In genomic region chrX:74420194-74421035, GRCh38 we compare ENCODE assay signal across 8 cellular contexts. TPM values are rescaled to one million over a fixed set of nuclear protein-coding genes. Genes with fewer than 3 reads are reported as not detected.
DNase-seq lines count a peak whose midpoint lies in the region; ATAC-seq and TF ChIP-seq lines count a peak whose summit lies in the region.

No MANE protein-coding gene starts in this region.

- H3K9me3 Mint-ChIP-seq in CD4-positive, CD25-positive, alpha-beta regulatory T cell: peaks cover 0 to 3% (median 0%) of the 10 kb centered on the region in 7 donors
- H3K9me3 Mint-ChIP-seq in naive thymus-derived CD4-positive, alpha-beta T cell: no peaks in the 10 kb centered on the region

- peaks cover 42% of the 10 kb centered on the region for H3K27me3 Mint-ChIP-seq in CD4-positive, CD25-positive, alpha-beta regulatory T cell
- H3K27me3 Mint-ChIP-seq in naive thymus-derived CD4-positive, alpha-beta T cell: peaks cover 0 to 59% (median 21%) of the 10 kb centered on the region in 5 donors

- H3K27ac ChIP-seq in CD4-positive, CD25-positive, alpha-beta regulatory T cell (ENCODE audit: insufficient read depth, low read length, poor library complexity, severe bottlenecking): no peak overlapping the region
- no peak overlapping the region for H3K27ac ChIP-seq in naive thymus-derived CD4-positive, alpha-beta T cell (ENCODE audit: low read depth, low read length)
- H3K27ac ChIP-seq in uterus: peak overlapping the region; percentile 93 to 96

- no peak overlapping the region for H3K27ac Mint-ChIP-seq in CD4-positive, CD25-positive, alpha-beta regulatory T cell
- H3K27ac Mint-ChIP-seq in naive thymus-derived CD4-positive, alpha-beta T cell: peak overlapping the region in 3 of 9 donors; percentile 42 to 72 (median 51)

- H3K4me3 ChIP-seq in CD4-positive, CD25-positive, alpha-beta regulatory T cell (ENCODE audit: low read depth, low read length): no peak overlapping the region
- H3K4me3 ChIP-seq in fibroblast of villous mesenchyme (ENCODE audit: low read depth, low read length) (peak overlapping the region; percentile 62), uterus (peak overlapping the region; percentile 42 to 54)
- peak overlapping the region; percentile 41 for H3K4me3 ChIP-seq in naive thymus-derived CD4-positive, alpha-beta T cell (ENCODE audit: low read length)

- peaks cover 7% of the 10 kb centered on the region for H3K4me1 ChIP-seq in CD4-positive, CD25-positive, alpha-beta regulatory T cell (ENCODE audit: control insufficient read depth, insufficient read depth, low read length, poor library complexity, severe bottlenecking)
- H3K4me1 ChIP-seq in naive thymus-derived CD4-positive, alpha-beta T cell (ENCODE audit: control insufficient read depth in 2 of 2, insufficient read depth in 2 of 2, low read length in 2 of 2): peaks cover 3% of the 10 kb centered on the region in 2 donors
- H3K4me1 ChIP-seq in uterus: no peaks in the 10 kb centered on the region

- H3K27me3 ChIP-seq in CD4-positive, CD25-positive, alpha-beta regulatory T cell (ENCODE audit: control insufficient read depth, insufficient read depth, low read length): peaks cover 5% of the 10 kb centered on the region
- no peaks in the 10 kb centered on the region for H3K27me3 ChIP-seq in naive thymus-derived CD4-positive, alpha-beta T cell (ENCODE audit: control insufficient read depth in 2 of 2, insufficient read depth in 2 of 2, low read length in 2 of 2)
- no peaks in the 10 kb centered on the region for H3K27me3 ChIP-seq in uterus

- TF ChIP-seq POLR2A in uterus (IDR thresholded peaks at IDR 0.05): peak in 1 of 2 donors; percentile 61

- POLR2A ChIA-PET in naive thymus-derived CD4-positive, alpha-beta T cell (lab: Charles Lee): no interaction called here

- no peak for DNase-seq in CD4-positive, CD25-positive, alpha-beta regulatory T cell
- peak; percentile 89 for DNase-seq in M059J (ENCODE audit: low read depth)
- peak; percentile 2 for DNase-seq in activated naive CD4-positive, alpha-beta T cell treated with Interleukin-2 at 50 U/mL for 16 hours
- DNase-seq in fibroblast of villous mesenchyme (ENCODE audit: low read depth): peak; percentile 37
- peak in 5 of 9 donors; percentile 4 to 28 (median 19) for DNase-seq in naive thymus-derived CD4-positive, alpha-beta T cell
- peak; percentile 78 to 83 for DNase-seq in uterus
- no peak for DNase-seq in SKM-1 treated with dmso at 0.1 percent for 144 hours (lab: John Stamatoyannopoulos, UW; ENCODE audit: unreplicated experiment)
- no peak for DNase-seq in T-helper 9 cell

- H3K36me3 ChIP-seq in CD4-positive, CD25-positive, alpha-beta regulatory T cell (ENCODE audit: control insufficient read depth, insufficient read depth, low read length): no peaks in the 10 kb centered on the region
- no peaks in the 10 kb centered on the region for H3K36me3 ChIP-seq in naive thymus-derived CD4-positive, alpha-beta T cell (ENCODE audit: control insufficient read depth in 2 of 3, insufficient read depth in 3 of 3, low read length in 3 of 3)
- H3K36me3 ChIP-seq in uterus: no peaks in the 10 kb centered on the region

- H3K4me1 Mint-ChIP-seq in CD4-positive, CD25-positive, alpha-beta regulatory T cell: peaks cover 0 to 14% (median 0%) of the 10 kb centered on the region in 4 donors
- H3K4me1 Mint-ChIP-seq in naive thymus-derived CD4-positive, alpha-beta T cell: peaks cover 0 to 14% (median 9%) of the 10 kb centered on the region in 7 donors

- peak overlapping the region; percentile 39 to 89 (median 81) for H3K4me3 Mint-ChIP-seq in CD4-positive, CD25-positive, alpha-beta regulatory T cell
- peak overlapping the region; percentile 81 to 91 (median 86) for H3K4me3 Mint-ChIP-seq in naive thymus-derived CD4-positive, alpha-beta T cell

- peak in 1 of 2 donors; percentile 22 for ATAC-seq in CD4-positive, CD25-positive, alpha-beta regulatory T cell (ENCODE audit: low read depth in 2 of 2)
- peak; percentile 31 for ATAC-seq in naive thymus-derived CD4-positive, alpha-beta T cell

- CTCF ChIA-PET in naive thymus-derived CD4-positive, alpha-beta T cell (lab: Charles Lee): interaction anchor here (0.6 to 1.1 kb wide), 2 partner anchors 38 to 880 kb away, joined by 4 read pairs; no protein-coding TSS in a partner anchor

- H3K9me3 ChIP-seq in CD4-positive, CD25-positive, alpha-beta regulatory T cell (ENCODE audit: control insufficient read depth in 2 of 2, low read length in 2 of 2): no peaks in the 10 kb centered on the region
- H3K9me3 ChIP-seq in naive thymus-derived CD4-positive, alpha-beta T cell (ENCODE audit: control insufficient read depth in 2 of 3, low read length in 3 of 3): no peaks in the 10 kb centered on the region
- H3K9me3 ChIP-seq in uterus: no peaks in the 10 kb centered on the region

- H3K36me3 Mint-ChIP-seq in CD4-positive, CD25-positive, alpha-beta regulatory T cell: no peaks in the 10 kb centered on the region
- no peaks in the 10 kb centered on the region for H3K36me3 Mint-ChIP-seq in naive thymus-derived CD4-positive, alpha-beta T cell

- TF ChIP-seq CTCF in fibroblast of villous mesenchyme (IDR thresholded peaks at IDR 0.05; ENCODE audit: insufficient read depth, low read depth, low read length): no peak
- TF ChIP-seq CTCF in uterus (IDR thresholded peaks at IDR 0.05): no peak

- intact Hi-C loops in naive thymus-derived CD4-positive, alpha-beta T cell (cut with micrococcal nuclease): loop anchor here in 1 of 2 donors (5.0 to 10.0 kb wide), 3 partner anchors 114 to 192 kb away; partner anchors contain the start of gene RLIM
- intact Hi-C loops in uterus (cut with DNase I; ENCODE audit: low total_unique reads): no loop called here

RNA-seq across cellular contexts. Expression of gene SLC16A2, which starts 0.9 kb away (rescaled TPM):
- 0.15 TPM for total RNA-seq in CD4-positive, CD25-positive, alpha-beta regulatory T cell
- under 1 TPM in 1 of 4 donors, not detected in 3; 0.17 TPM for polyA plus RNA-seq in CD4-positive, CD25-positive, alpha-beta regulatory T cell
- total RNA-seq in M059J (2014; rRNA removed; shearing (Covaris generic)): 56.5 and 78.7 TPM in 2 replicates
- total RNA-seq in fibroblast of villous mesenchyme (10.6 and 10.8 TPM in 2 replicates), uterus (10 to 100 TPM in 2 of 4 donors, 1 to 10 TPM in 2; 4.4 to 26.1 (median 8.2) TPM)
- total RNA-seq in naive thymus-derived CD4-positive, alpha-beta T cell: under 1 TPM in 3 of 5 experiments, not detected in 2; 0.27 to 0.38 (median 0.38) TPM
- polyA plus RNA-seq in naive thymus-derived CD4-positive, alpha-beta T cell: under 1 TPM; 0.24 to 0.38 TPM

Comparison
In these comparisons a context has a peak if more than half of its experiments do, and no peak if none do; other contexts are left out.
1. DNase-seq: peak in M059J (single experiment), activated naive CD4-positive, alpha-beta T cell treated with Interleukin-2 at 50 U/mL for 16 hours (single experiment), fibroblast of villous mesenchyme (single experiment), naive thymus-derived CD4-positive, alpha-beta T cell (5 of 9) and uterus (2 of 2); none in CD4-positive, CD25-positive, alpha-beta regulatory T cell (0 of 3), SKM-1 treated with dmso at 0.1 percent for 144 hours (single experiment) and T-helper 9 cell (single experiment).
2. H3K27ac ChIP-seq: peak in uterus (2 of 2); none in CD4-positive, CD25-positive, alpha-beta regulatory T cell (single experiment) and naive thymus-derived CD4-positive, alpha-beta T cell (single experiment).